1 cellular context compared by ENCODE assay signal in the genomic region with DNA sequence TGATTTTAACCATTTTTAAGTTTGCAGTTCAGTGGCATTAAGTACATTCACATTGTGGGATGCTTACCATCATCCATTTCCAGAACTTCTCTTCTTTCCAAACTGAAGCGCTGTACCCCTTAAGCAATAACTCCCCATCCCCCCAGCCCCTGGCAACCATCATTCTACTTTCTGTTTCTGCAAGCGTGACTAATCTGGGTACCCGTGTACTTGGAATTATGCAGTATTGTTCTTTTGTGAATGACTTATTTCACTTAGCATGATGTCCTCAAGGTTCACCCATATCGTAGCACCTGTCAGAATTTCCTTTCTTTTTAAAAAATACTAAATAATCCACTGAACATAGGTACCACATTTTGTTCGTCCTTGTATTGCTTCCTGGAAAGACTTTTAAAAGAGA.
TF ChIP-seq lines count a peak whose summit lies in the region.

No MANE protein-coding gene starts in this region.

TF ChIP-seq in GM12878, 131 proteins besides CTCF, POLR2A, EP300 and RAD21:
- TF ChIP-seq MEF2A (IDR thresholded peaks at IDR 0.05; ENCODE audit: insufficient read depth, low read depth, low read length) (no peak), IKZF2 (IDR thresholded peaks at IDR 0.05) (peak in 1 of 2 experiments; percentile 35; a peak in 1 of 4 replicates), NFIC (IDR thresholded peaks at IDR 0.05; ENCODE audit: low read depth, low read length) (no peak)
